ENCODE assay signal across 15 cellular contexts in genomic region chr13:114048463-114048862, GRCh38.
DNase-seq lines count a peak whose midpoint lies in the region; ATAC-seq, FAIRE-seq and TF ChIP-seq lines count a peak whose summit lies in the region.
"Had no signal": no experiment of that assay in that cellular context is flagged by ENCODE, and none has a peak within 500 bp of the region (broad histone marks: within the 10 kb centered on the region; RNA-seq: fewer than 3 reads in every experiment).

No MANE protein-coding gene starts in this region.

- TF ChIP-seq CTCF in heart right ventricle (IDR thresholded peaks at IDR 0.05) (no peak), left ventricle myocardium inferior (IDR thresholded peaks at IDR 0.05; ENCODE audit: borderline replicate concordance) (no peak), WTC11 (IDR thresholded peaks at IDR 0.05) (no peak), lower lobe of right lung (IDR thresholded peaks at IDR 0.05) (no peak)

- no peak for DNase-seq in heart right ventricle
- DNase-seq in left ventricle myocardium inferior = no peak
- peak; percentile 50 for DNase-seq in WTC11 (ENCODE audit: low spot score)
- DNase-seq in lower lobe of right lung = no peak
- DNase-seq in hypothalamus (lab: John Stamatoyannopoulos, UW) = no peak
- DNase-seq in H54 (ENCODE audit: insufficient read length, low spot score) = no peak
- DNase-seq in HuH-7 (ENCODE audit: low spot score) = no peak
- DNase-seq: activated CD4-positive, alpha-beta T cell treated with anti-CD3 and anti-CD28 coated beads for 1 hour; foreskin keratinocyte; MV-4-11; NCI-H2081; RPMI8226 had no signal

- H3K36me3 Mint-ChIP-seq in WTC11 = no peaks in the 10 kb centered on the region

- CTCF ChIA-PET in WTC11 (lab: Charles Lee) = interaction anchor here (0.7 to 1.0 kb wide), 2 partner anchors 62 to 64 kb away, joined by 3 to 4 read pairs; no protein-coding TSS in a partner anchor

- H3K9me3 ChIP-seq in heart right ventricle (peaks cover 0 to 7% (median 0%) of the 10 kb centered on the region in 11 donors), left ventricle myocardium inferior (replicated peaks) (no peaks in the 10 kb centered on the region), lower lobe of right lung (no peaks in the 10 kb centered on the region)
- H3K9me3 ChIP-seq: prostate gland, suprapubic skin had no signal

- H3K27me3 ChIP-seq in heart right ventricle (no peaks in the 10 kb centered on the region), left ventricle myocardium inferior (ENCODE audit: low read depth) (no peaks in the 10 kb centered on the region), lower lobe of right lung (ENCODE audit: low read depth) (no peaks in the 10 kb centered on the region)
- H3K27me3 ChIP-seq: foreskin keratinocyte, suprapubic skin had no signal

- ATAC-seq in heart right ventricle (peak in 6 of 8 donors; percentile 7 to 47 (median 30)), WTC11 (peak; percentile 52), lower lobe of right lung (peak in 1 of 2 donors; percentile 29), GM19035 (IDR thresholded peaks at IDR 0.05; ENCODE audit: unreplicated experiment) (no peak)
- ATAC-seq: foreskin keratinocyte had no signal

- no peak overlapping the region for H3K27ac Mint-ChIP-seq in WTC11

- no peak overlapping the region for H3K4me3 Mint-ChIP-seq in WTC11

- no peak for FAIRE-seq in H54 (lab: Jason Lieb, UNC)

- POLR2A ChIA-PET in WTC11 (lab: Charles Lee) = interaction anchor here (0.6 to 1.1 kb wide), 2 partner anchors 12 to 188 kb away, joined by 4 to 5 read pairs; no protein-coding TSS in a partner anchor

- H3K36me3 ChIP-seq in heart right ventricle (peaks cover 0 to 45% (median 0%) of the 10 kb centered on the region in 9 donors), left ventricle myocardium inferior (peaks cover 14% of the 10 kb centered on the region), lower lobe of right lung (peaks cover 10% of the 10 kb centered on the region)
- H3K36me3 ChIP-seq: prostate gland had no signal

- H3K27ac ChIP-seq in heart right ventricle = no peak overlapping the region
- no peak overlapping the region for H3K27ac ChIP-seq in left ventricle myocardium inferior (replicated peaks)
- no peak overlapping the region for H3K27ac ChIP-seq in lower lobe of right lung
- H3K27ac ChIP-seq: foreskin keratinocyte, prostate gland, suprapubic skin had no signal

- WGBS in heart right ventricle, 2 donors = 81 to 88% methylated on average over 34 of the region's 34 CpGs

- H3K27me3 Mint-ChIP-seq in WTC11 (ENCODE audit: low read depth) = no peaks in the 10 kb centered on the region

- TF ChIP-seq POLR2A in H54 (IDR thresholded peaks at IDR 0.05; ENCODE audit: low read depth, low read length) = no peak

- peaks cover 0 to 13% (median under 1%) of the 10 kb centered on the region in 9 donors for H3K4me1 ChIP-seq in heart right ventricle
- peaks cover 8% of the 10 kb centered on the region for H3K4me1 ChIP-seq in left ventricle myocardium inferior
- no peaks in the 10 kb centered on the region for H3K4me1 ChIP-seq in lower lobe of right lung
- H3K4me1 ChIP-seq: foreskin keratinocyte, prostate gland had no signal

- peaks cover 18% of the 10 kb centered on the region for H3K4me1 Mint-ChIP-seq in WTC11

- intact Hi-C loops in heart right ventricle (cut with DNase I) = no loop called here
- intact Hi-C loops in left ventricle myocardium inferior (cut with micrococcal nuclease) = no loop called here
- intact Hi-C loops in lower lobe of right lung (cut with DNase I) = no loop called here

- H3K9me3 Mint-ChIP-seq in WTC11 = no peaks in the 10 kb centered on the region

- H3K4me3 ChIP-seq in heart right ventricle (peak overlapping the region in 1 of 10 donors; percentile 22), left ventricle myocardium inferior (no peak overlapping the region), lower lobe of right lung (peak overlapping the region; percentile 19)
- H3K4me3 ChIP-seq: prostate gland, suprapubic skin had no signal

TF ChIP-seq in WTC11, 78 proteins besides CTCF, POLR2A, EP300 and RAD21 (continues in another document):
- TF ChIP-seq FOXJ3 (CRISPR knock-in tag; IDR thresholded peaks at IDR 0.05; ENCODE audit: borderline replicate concordance) (no peak), MXD4 (CRISPR knock-in tag; IDR thresholded peaks at IDR 0.05; ENCODE audit: borderline replicate concordance) (no peak), SP1 (CRISPR knock-in tag; conservative IDR thresholded peaks at IDR 0.05) (no peak), EMX1 (CRISPR knock-in tag; IDR thresholded peaks at IDR 0.05) (no peak), ZMAT4 (CRISPR knock-in tag; IDR thresholded peaks at IDR 0.05) (no peak), ZNF121 (CRISPR knock-in tag; IDR thresholded peaks at IDR 0.05) (no peak), CBFB (CRISPR knock-in tag; IDR thresholded peaks at IDR 0.05; ENCODE audit: low read depth) (no peak), USF2 (CRISPR knock-in tag; IDR thresholded peaks at IDR 0.05) (no peak), RELA (CRISPR knock-in tag; IDR thresholded peaks at IDR 0.05; ENCODE audit: borderline replicate concordance) (no peak), ZNF317 (CRISPR knock-in tag; IDR thresholded peaks at IDR 0.05; ENCODE audit: borderline replicate concordance, low read depth) (no peak), ZNF532 (CRISPR knock-in tag; IDR thresholded peaks at IDR 0.05; ENCODE audit: borderline replicate concordance) (no peak), SOX15 (CRISPR knock-in tag; IDR thresholded peaks at IDR 0.05) (no peak), TEAD4 (CRISPR knock-in tag; IDR thresholded peaks at IDR 0.05) (no peak), NR1H2 (CRISPR knock-in tag; IDR thresholded peaks at IDR 0.05) (no peak), TP53 (CRISPR knock-in tag; IDR thresholded peaks at IDR 0.05) (no peak), ZNF281 (CRISPR knock-in tag; IDR thresholded peaks at IDR 0.05) (no peak)
